ENCODE assay signal across 8 cellular contexts in the genomic region with DNA sequence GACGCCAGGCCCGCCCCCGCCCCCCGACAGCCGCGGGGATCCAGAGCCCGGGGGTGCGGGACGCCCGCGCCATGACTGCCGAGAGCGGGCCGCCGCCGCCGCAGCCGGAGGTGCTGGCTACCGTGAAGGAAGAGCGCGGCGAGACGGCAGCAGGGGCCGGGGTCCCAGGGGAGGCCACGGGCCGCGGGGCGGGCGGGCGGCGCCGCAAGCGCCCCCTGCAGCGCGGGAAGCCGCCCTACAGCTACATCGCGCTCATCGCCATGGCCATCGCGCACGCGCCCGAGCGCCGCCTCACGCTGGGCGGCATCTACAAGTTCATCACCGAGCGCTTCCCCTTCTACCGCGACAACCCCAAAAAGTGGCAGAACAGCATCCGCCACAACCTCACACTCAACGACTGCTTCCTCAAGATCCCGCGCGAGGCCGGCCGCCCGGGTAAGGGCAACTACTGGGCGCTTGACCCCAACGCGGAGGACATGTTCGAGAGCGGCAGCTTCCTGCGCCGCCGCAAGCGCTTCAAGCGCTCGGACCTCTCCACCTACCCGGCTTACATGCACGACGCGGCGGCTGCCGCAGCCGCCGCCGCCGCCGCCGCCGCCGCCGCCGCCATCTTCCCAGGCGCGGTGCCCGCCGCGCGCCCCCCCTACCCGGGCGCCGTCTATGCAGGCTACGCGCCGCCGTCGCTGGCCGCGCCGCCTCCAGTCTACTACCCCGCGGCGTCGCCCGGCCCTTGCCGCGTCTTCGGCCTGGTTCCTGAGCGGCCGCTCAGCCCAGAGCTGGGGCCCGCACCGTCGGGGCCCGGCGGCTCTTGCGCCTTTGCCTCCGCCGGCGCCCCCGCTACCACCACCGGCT. TPM values are rescaled to one million over a fixed set of nuclear protein-coding genes. Genes with fewer than 3 reads are reported as not detected.
DNase-seq lines count a peak whose midpoint lies in the region; FAIRE-seq and TF ChIP-seq lines count a peak whose summit lies in the region.

No MANE protein-coding gene starts in this region.

- TF ChIP-seq CTCF in Calu3 (IDR thresholded peaks at IDR 0.05; ENCODE audit: unreplicated experiment) (peak; percentile 73), fibroblast of mammary gland (conservative IDR thresholded peaks at IDR 0.05; ENCODE audit: control insufficient read depth, insufficient read depth, low read depth, low read length) (no peak), ovary (IDR thresholded peaks at IDR 0.05) (no peak)

- H3K27me3 ChIP-seq in ovary (peaks cover 2% of the 10 kb centered on the region), Karpas-422 (ENCODE audit: low read length) (no peaks in the 10 kb centered on the region)

- H3K4me3 Mint-ChIP-seq in Calu3 (ENCODE audit: low read depth, unreplicated experiment) = peak overlapping the region; percentile 96

- no peak overlapping the region for H3K4me2 ChIP-seq in Karpas-422 (ENCODE audit: low read depth, low read length, poor library complexity, severe bottlenecking)

- DNase-seq in Calu3 = peak; percentile 52
- DNase-seq in NCI-H146 (lab: John Stamatoyannopoulos, UW) = peak; percentile 75
- DNase-seq in activated CD8-positive, alpha-beta memory T cell treated with anti-CD3 and anti-CD28 coated beads for 1 hour (ENCODE audit: extremely low read depth in 1 of 2, low read depth in 1 of 2) = peak; percentile 8 to 28
- DNase-seq in fibroblast of mammary gland (ENCODE audit: low read depth) = peak; percentile 37
- DNase-seq in skeletal muscle cell (ENCODE audit: low read depth) = no peak
- DNase-seq in RCC 7860 (ENCODE audit: low spot score) = no peak
- no peak for DNase-seq in ovary
- no peak for DNase-seq in Karpas-422

- intact Hi-C loops in Calu3 (cut with micrococcal nuclease; ENCODE audit: unreplicated experiment) = loop anchor here (2.0 to 5.0 kb wide), 2 partner anchors 51 to 142 kb away; no protein-coding TSS in a partner anchor
- intact Hi-C loops in ovary (cut with DNase I) = no loop called here

- no peaks in the 10 kb centered on the region for H3K79me2 ChIP-seq in Karpas-422 (ENCODE audit: low read length)

- TF ChIP-seq POLR2A in ovary (IDR thresholded peaks at IDR 0.05) = no peak

- no peaks in the 10 kb centered on the region for H3K27me3 Mint-ChIP-seq in Calu3 (ENCODE audit: unreplicated experiment)

- H4K20me1 ChIP-seq in Karpas-422 (ENCODE audit: insufficient read depth, low read depth, low read length) = no peaks in the 10 kb centered on the region

- H3K27ac ChIP-seq in ovary (no peak overlapping the region), Karpas-422 (ENCODE audit: low read length) (no peak overlapping the region)

- 1 to 3% (median 2%) methylated on average over 51 to 125 of the region's 125 CpGs for WGBS in ovary, 3 donors

- peaks cover 25% of the 10 kb centered on the region for H3K36me3 Mint-ChIP-seq in Calu3 (ENCODE audit: insufficient read depth, unreplicated experiment)

- no peak for TF ChIP-seq EP300 in ovary (IDR thresholded peaks at IDR 0.05)

- peak overlapping the region; percentile 47 for H3K27ac Mint-ChIP-seq in Calu3 (ENCODE audit: unreplicated experiment)

- H3K9me3 ChIP-seq in ovary (no peaks in the 10 kb centered on the region), Karpas-422 (ENCODE audit: low read length) (no peaks in the 10 kb centered on the region)

- no peak overlapping the region for H2AFZ ChIP-seq in Karpas-422 (ENCODE audit: low read length)

- H3K9ac ChIP-seq in Karpas-422 (ENCODE audit: low read length) = no peak overlapping the region

- H3K9me3 Mint-ChIP-seq in Calu3 (ENCODE audit: low read depth, unreplicated experiment) = no peaks in the 10 kb centered on the region

- H3K4me1 Mint-ChIP-seq in Calu3 (ENCODE audit: low read depth, unreplicated experiment) = no peaks in the 10 kb centered on the region

- CTCF ChIA-PET in Calu3 (lab: Charles Lee) = interaction anchor here (0.6 to 1.2 kb wide), 5 partner anchors 42 to 143 kb away, joined by 3 to 4 read pairs (median 4); no protein-coding TSS in a partner anchor

- H3K4me1 ChIP-seq in ovary (ENCODE audit: insufficient read depth) (peaks cover 1% of the 10 kb centered on the region), Karpas-422 (ENCODE audit: low read length) (no peaks in the 10 kb centered on the region)

- H3K36me3 ChIP-seq in ovary (no peaks in the 10 kb centered on the region), Karpas-422 (ENCODE audit: insufficient read depth, low read length) (no peaks in the 10 kb centered on the region)

- no peak for FAIRE-seq in RCC 7860 (lab: Jason Lieb, UNC)

- H3K9me2 ChIP-seq in Karpas-422 (replicated peaks; ENCODE audit: insufficient read depth, low read length) = no peaks in the 10 kb centered on the region

- BruUV-seq in Calu3 (replicated peaks; lab: Mats Ljungman, UMichigan) = no TSS peak

- H3K4me3 ChIP-seq in fibroblast of mammary gland (ENCODE audit: control insufficient read depth, low read depth, low read length) (no peak overlapping the region), skeletal muscle cell (ENCODE audit: low read depth, low read length) (peak overlapping the region; percentile 17), ovary (no peak overlapping the region), Karpas-422 (ENCODE audit: low read length) (no peak overlapping the region)

RNA-seq across cellular contexts. Expression of gene FOXE1, which starts 1.0 kb away (rescaled TPM):
- 9.1 and 12.0 TPM in 2 replicates for total RNA-seq in Calu3 (2022)
- total RNA-seq in ovary = not detected
- not detected for polyA plus RNA-seq in ovary
- not detected in 2 replicates for total RNA-seq in Karpas-422 (2014; rRNA removed; shearing (Covaris generic); ENCODE audit: low replicate concordance)

Comparison
In these comparisons a context has a peak if more than half of its experiments do, and no peak if none do; other contexts are left out.
1. DNase-seq: peak in Calu3 (single experiment), NCI-H146 (single experiment), activated CD8-positive, alpha-beta memory T cell treated with anti-CD3 and anti-CD28 coated beads for 1 hour (2 of 2) and fibroblast of mammary gland (single experiment); none in skeletal muscle cell (single experiment), RCC 7860 (single experiment), ovary (0 of 5) and Karpas-422 (single experiment).
2. RNA of gene FOXE1, which starts 1.0 kb away (total RNA-seq): 9.1 to 12.0 TPM in Calu3; not detected in ovary and not detected in Karpas-422; every median in the first group is over 10 times any median in the second.